Comparison of ENCODE assay signal across 16 cellular contexts in genomic region chr6:10564975-10565374, GRCh38. TPM values are rescaled to one million over a fixed set of nuclear protein-coding genes. Genes with fewer than 3 reads are reported as not detected.
A peak's percentile ranks its signal among the peaks of the same experiment; 100 is the strongest.
DNase-seq lines count a peak whose midpoint lies in the region; ATAC-seq, FAIRE-seq and TF ChIP-seq lines count a peak whose summit lies in the region.
"Had no signal": no experiment of that assay in that cellular context is flagged by ENCODE, and none has a peak within 500 bp of the region (broad histone marks: within the 10 kb centered on the region; RNA-seq: fewer than 3 reads in every experiment).

No MANE protein-coding gene starts in this region.

- H3K27me3 ChIP-seq in Panc1 (ENCODE audit: control insufficient read depth, insufficient read depth, low read length) = no peaks in the 10 kb centered on the region
- no peaks in the 10 kb centered on the region for H3K27me3 ChIP-seq in duodenal mucosa (ENCODE audit: control insufficient read depth in 1 of 2, insufficient read depth in 2 of 2, low read length in 2 of 2)
- no peaks in the 10 kb centered on the region for H3K27me3 ChIP-seq in small intestine (ENCODE audit: control insufficient read depth in 2 of 2, insufficient read depth in 2 of 2, low read length in 2 of 2)

- no peaks in the 10 kb centered on the region for H3K4me1 ChIP-seq in Panc1 (ENCODE audit: control insufficient read depth, insufficient read depth, low read length)
- peaks cover 45 to 46% of the 10 kb centered on the region in 2 donors for H3K4me1 ChIP-seq in duodenal mucosa (ENCODE audit: control insufficient read depth in 1 of 2, insufficient read depth in 2 of 2, low read length in 2 of 2)
- peaks cover 0 to 7% of the 10 kb centered on the region in 2 donors for H3K4me1 ChIP-seq in small intestine (ENCODE audit: control insufficient read depth in 2 of 2, insufficient read depth in 1 of 2, low read depth in 1 of 2, low read length in 1 of 2)

- ATAC-seq in Panc1 (peak; percentile 47; the same call in 1 of the 2 replicates), left lobe of liver (peak; percentile 15), SK-N-SH treated with all-trans-retinoic acid at 6 μM for 48 hours (no peak)
- ATAC-seq: HCT116 had no signal

- no peak for FAIRE-seq in small intestine (lab: Jason Lieb, UNC)

- H3K36me3 ChIP-seq in Panc1 (ENCODE audit: control insufficient read depth, insufficient read depth, low read length) = no peaks in the 10 kb centered on the region
- H3K36me3 ChIP-seq in duodenal mucosa (ENCODE audit: control insufficient read depth in 1 of 2, insufficient read depth in 2 of 2, low read length in 2 of 2) = peaks cover 0 to 3% of the 10 kb centered on the region in 2 donors
- no peaks in the 10 kb centered on the region for H3K36me3 ChIP-seq in small intestine (ENCODE audit: control insufficient read depth in 2 of 2, insufficient read depth in 2 of 2, low read length in 2 of 2)

- POLR2A ChIA-PET in Panc1 (lab: Charles Lee) = no interaction called here

- H3K4me3 ChIP-seq in Panc1 (ENCODE audit: low read depth in 2 of 2, low read length in 2 of 2) (no peak overlapping the region), duodenal mucosa (ENCODE audit: low read depth in 1 of 2, low read length in 2 of 2) (no peak overlapping the region), small intestine (ENCODE audit: low read depth in 1 of 2, low read length in 2 of 2) (no peak overlapping the region)

- no TSS peak for BruUV-seq in Panc1 (replicated peaks; lab: Mats Ljungman, UMichigan)

- CTCF ChIA-PET in Panc1 (lab: Charles Lee) = no interaction called here

- H3K27ac ChIP-seq in Panc1 (ENCODE audit: low read length) = no peak overlapping the region
- H3K27ac ChIP-seq in duodenal mucosa (ENCODE audit: low read depth, low read length) = no peak overlapping the region
- peak overlapping the region; percentile 4 to 56 for H3K27ac ChIP-seq in small intestine (ENCODE audit: low read depth in 1 of 2, low read length in 1 of 2)

- H3K9ac ChIP-seq in duodenal mucosa (ENCODE audit: low read depth in 1 of 2, low read length in 2 of 2) = peak overlapping the region; percentile 19 to 34

- no peak for DNase-seq in Panc1 (ENCODE audit: low read depth, low spot score)
- no peak for DNase-seq in left lobe of liver (ENCODE audit: low spot score)
- peak; percentile 20 for DNase-seq in small intestine
- DNase-seq in activated gamma-delta T cell treated with Interleukin-2 at 50 U/mL for 16 hours = no peak
- no peak for DNase-seq in KBM-7
- DNase-seq: ACHN, C1 segment of cervical spinal cord, DMS79 treated with DMSO at 0.1 percent for 48 hours, NCI-H187, NCI-H2107, NCI-H510A, NCI-H774, SHP77 treated with DMSO at 0.1 percent for 48 hours had no signal

- in situ Hi-C loops in Panc1 (cut with HindIII; ENCODE audit: low pct_unique_long_range_greater_than_20kb, low sequenced_read_pairs) (no loop called here), KBM-7 (cut with MboI; ENCODE audit: low pct_unique_long_range_greater_than_20kb, low sequenced_read_pairs) (no loop called here)

- WGBS in small intestine, 3 donors = 30 to 60% (median 53%) methylated on average over 7 of the region's 7 CpGs

- H3K9me3 ChIP-seq in Panc1 (ENCODE audit: control insufficient read depth, insufficient read depth, low read depth, low read length) (no peaks in the 10 kb centered on the region), duodenal mucosa (ENCODE audit: control insufficient read depth in 1 of 2, low read length in 2 of 2) (no peaks in the 10 kb centered on the region), small intestine (ENCODE audit: control insufficient read depth, low read depth) (no peaks in the 10 kb centered on the region)

- no peak for TF ChIP-seq CTCF in Panc1 (IDR thresholded peaks at IDR 0.05)

- intact Hi-C loops in Panc1 (cut with micrococcal nuclease; ENCODE audit: unreplicated experiment) = no loop called here

TF ChIP-seq in SK-N-SH treated with all-trans-retinoic acid at 6 μM for 48 hours, 23 proteins besides CTCF, POLR2A, EP300 and RAD21:
- TF ChIP-seq ISL1 (CRISPR knock-in tag; IDR thresholded peaks at IDR 0.05) (no peak), CREB5 (CRISPR knock-in tag; IDR thresholded peaks at IDR 0.05; ENCODE audit: low read depth) (no peak), PPARA (CRISPR knock-in tag; IDR thresholded peaks at IDR 0.05; ENCODE audit: borderline replicate concordance) (no peak), ZNF70 (CRISPR knock-in tag; IDR thresholded peaks at IDR 0.05) (no peak), BACH2 (CRISPR knock-in tag; IDR thresholded peaks at IDR 0.05; ENCODE audit: borderline replicate concordance) (no peak), ZNF8 (CRISPR knock-in tag; IDR thresholded peaks at IDR 0.05) (no peak), RARB (CRISPR knock-in tag; IDR thresholded peaks at IDR 0.05) (no peak), ZNF565 (CRISPR knock-in tag; conservative IDR thresholded peaks at IDR 0.05; ENCODE audit: low read depth) (no peak), PATZ1 (CRISPR knock-in tag; IDR thresholded peaks at IDR 0.05; ENCODE audit: borderline replicate concordance) (no peak), POU6F1 (CRISPR knock-in tag; IDR thresholded peaks at IDR 0.05; ENCODE audit: borderline replicate concordance, low read depth) (no peak), ZFP3 (CRISPR knock-in tag; IDR thresholded peaks at IDR 0.05) (no peak), ARNTL (CRISPR knock-in tag; IDR thresholded peaks at IDR 0.05; ENCODE audit: borderline replicate concordance, low read depth) (no peak), ZFP30 (CRISPR knock-in tag; IDR thresholded peaks at IDR 0.05) (no peak), CSDC2 (CRISPR knock-in tag; IDR thresholded peaks at IDR 0.05) (no peak), OSR1 (CRISPR knock-in tag; IDR thresholded peaks at IDR 0.05) (no peak)
- TF ChIP-seq, protein P1, sequence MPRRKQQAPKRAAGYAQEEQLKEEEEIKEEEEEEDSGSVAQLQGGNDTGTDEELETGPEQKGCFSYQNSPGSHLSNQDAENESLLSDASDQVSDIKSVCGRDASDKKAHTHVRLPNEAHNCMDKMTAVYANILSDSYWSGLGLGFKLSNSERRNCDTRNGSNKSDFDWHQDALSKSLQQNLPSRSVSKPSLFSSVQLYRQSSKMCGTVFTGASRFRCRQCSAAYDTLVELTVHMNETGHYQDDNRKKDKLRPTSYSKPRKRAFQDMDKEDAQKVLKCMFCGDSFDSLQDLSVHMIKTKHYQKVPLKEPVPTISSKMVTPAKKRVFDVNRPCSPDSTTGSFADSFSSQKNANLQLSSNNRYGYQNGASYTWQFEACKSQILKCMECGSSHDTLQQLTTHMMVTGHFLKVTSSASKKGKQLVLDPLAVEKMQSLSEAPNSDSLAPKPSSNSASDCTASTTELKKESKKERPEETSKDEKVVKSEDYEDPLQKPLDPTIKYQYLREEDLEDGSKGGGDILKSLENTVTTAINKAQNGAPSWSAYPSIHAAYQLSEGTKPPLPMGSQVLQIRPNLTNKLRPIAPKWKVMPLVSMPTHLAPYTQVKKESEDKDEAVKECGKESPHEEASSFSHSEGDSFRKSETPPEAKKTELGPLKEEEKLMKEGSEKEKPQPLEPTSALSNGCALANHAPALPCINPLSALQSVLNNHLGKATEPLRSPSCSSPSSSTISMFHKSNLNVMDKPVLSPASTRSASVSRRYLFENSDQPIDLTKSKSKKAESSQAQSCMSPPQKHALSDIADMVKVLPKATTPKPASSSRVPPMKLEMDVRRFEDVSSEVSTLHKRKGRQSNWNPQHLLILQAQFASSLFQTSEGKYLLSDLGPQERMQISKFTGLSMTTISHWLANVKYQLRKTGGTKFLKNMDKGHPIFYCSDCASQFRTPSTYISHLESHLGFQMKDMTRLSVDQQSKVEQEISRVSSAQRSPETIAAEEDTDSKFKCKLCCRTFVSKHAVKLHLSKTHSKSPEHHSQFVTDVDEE (CRISPR knock-in tag; IDR thresholded peaks at IDR 0.05) = no peak

RNA-seq across cellular contexts. Expression of gene GCNT2, which starts 43.8 kb away (rescaled TPM):
- total RNA-seq in Panc1 (2021; ENCODE audit: unreplicated experiment) (42.8 TPM), left lobe of liver (9.4 TPM)
- polyA plus RNA-seq in Panc1 (2012; ENCODE audit: insufficient read length) = 18.8 TPM
- polyA plus RNA-seq in small intestine = 1 to 10 TPM; 6.5 to 9.8 (median 6.9) TPM

Comparison
In these comparisons a context has a peak if more than half of its experiments do, and no peak if none do; other contexts are left out.
1. H3K27ac ChIP-seq: peak in small intestine (2 of 2); none in Panc1 (single experiment) and duodenal mucosa (single experiment).